Comparison of ENCODE assay signal across 9 cellular contexts in the genomic region with DNA sequence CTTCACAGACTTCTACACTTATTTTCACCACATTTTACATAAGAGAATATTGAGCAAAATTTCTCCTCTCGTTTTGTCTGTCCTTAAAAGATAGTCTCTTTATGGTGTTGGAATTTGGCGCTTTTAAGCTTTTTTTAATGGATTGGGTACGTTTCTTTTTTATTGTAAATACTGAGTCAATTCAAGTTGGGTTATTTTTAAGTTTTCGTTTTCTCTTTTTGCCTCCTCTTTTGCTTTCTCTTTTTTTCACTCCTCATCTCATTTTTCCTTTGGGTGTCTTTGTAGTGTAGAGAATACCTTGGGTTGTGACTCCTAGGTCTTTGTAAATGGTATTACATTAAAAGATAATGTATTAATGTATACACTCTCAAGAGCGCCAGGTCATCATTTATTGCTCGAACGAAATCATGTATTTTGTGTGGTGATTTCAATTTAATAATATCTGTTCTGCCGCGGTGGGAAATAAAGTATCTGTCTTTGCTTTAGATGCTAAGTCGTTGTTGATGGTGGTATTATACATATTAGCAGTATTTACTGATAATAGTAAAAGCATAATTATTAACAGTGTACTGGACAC. TPM values are rescaled to one million over a fixed set of nuclear protein-coding genes. Genes with fewer than 3 reads are reported as not detected.
DNase-seq lines count a peak whose midpoint lies in the region; ATAC-seq and TF ChIP-seq lines count a peak whose summit lies in the region.
"Had no signal": no experiment of that assay in that cellular context is flagged by ENCODE, and none has a peak within 500 bp of the region (broad histone marks: within the 10 kb centered on the region; RNA-seq: fewer than 3 reads in every experiment).

No MANE protein-coding gene starts in this region.

- intact Hi-C loops in gastrocnemius medialis (cut with DNase I; ENCODE audit: low total_unique reads), result loop anchor here (5.0 to 10.0 kb wide), 4 partner anchors 234 to 1626 kb away; partner anchors contain the start of gene FRMD6

- H3K4me3 ChIP-seq in Peyer's patch, result peak overlapping the region; percentile 60 to 94 (median 88)
- H3K4me3 ChIP-seq in foreskin fibroblast (ENCODE audit: low read depth in 1 of 2, low read length in 2 of 2), result peak overlapping the region; percentile 76 to 94
- peak overlapping the region; percentile 89 to 98 (median 94) for H3K4me3 ChIP-seq in gastrocnemius medialis

- H3K36me3 ChIP-seq in Peyer's patch (no peaks in the 10 kb centered on the region), gastrocnemius medialis (no peaks in the 10 kb centered on the region)

- H3K27ac ChIP-seq in Peyer's patch (peak overlapping the region; percentile 68 to 91 (median 84)), gastrocnemius medialis (peak overlapping the region; percentile 81 to 90 (median 88))

- H3K9me3 ChIP-seq in Peyer's patch (no peaks in the 10 kb centered on the region), gastrocnemius medialis (no peaks in the 10 kb centered on the region)

- peaks cover 25% of the 10 kb centered on the region for H3K36me3 Mint-ChIP-seq in activated CD8-positive, alpha-beta T cell treated with anti-CD3 and anti-CD28 coated beads, Interleukin-2, amount 10 ng/mL, durations not matched to agents 7 days and 5 days (ENCODE audit: low read depth)

- in situ Hi-C loops in gastrocnemius medialis (cut with MboI; ENCODE audit: low sequenced_read_pairs in 4 of 4), result loop anchor here in 1 of 4 donors (25.0 kb wide), 1 partner anchor 279 kb away; no protein-coding TSS in a partner anchor

- no peaks in the 10 kb centered on the region for H3K27me3 Mint-ChIP-seq in activated CD8-positive, alpha-beta T cell treated with anti-CD3 and anti-CD28 coated beads, Interleukin-2, amount 10 ng/mL, durations not matched to agents 7 days and 5 days (ENCODE audit: low read depth)

- peaks cover 43% of the 10 kb centered on the region for H3K4me1 Mint-ChIP-seq in activated CD8-positive, alpha-beta T cell treated with anti-CD3 and anti-CD28 coated beads, Interleukin-2, amount 10 ng/mL, durations not matched to agents 7 days and 5 days (ENCODE audit: low read depth)

- H3K27ac Mint-ChIP-seq in activated CD8-positive, alpha-beta T cell treated with anti-CD3 and anti-CD28 coated beads, Interleukin-2, amount 10 ng/mL, durations not matched to agents 7 days and 5 days, result no peak overlapping the region

- H3K4me1 ChIP-seq in Peyer's patch, result peaks cover 0 to 6% (median 0%) of the 10 kb centered on the region in 4 donors
- peaks cover 11 to 21% of the 10 kb centered on the region in 2 donors for H3K4me1 ChIP-seq in gastrocnemius medialis

- H3K9me3 Mint-ChIP-seq in activated CD8-positive, alpha-beta T cell treated with anti-CD3 and anti-CD28 coated beads, Interleukin-2, amount 10 ng/mL, durations not matched to agents 7 days and 5 days (ENCODE audit: insufficient read depth), result no peaks in the 10 kb centered on the region

- CTCF ChIA-PET in activated CD8-positive, alpha-beta T cell treated with anti-CD3 and anti-CD28 coated beads, Interleukin-2, amount 10 ng/mL, durations not matched to agents 7 days and 5 days (lab: Charles Lee), result interaction anchor here (1.2 kb wide), 1 partner anchor 43 kb away, joined by 3 read pairs; no protein-coding TSS in a partner anchor

- no peak for TF ChIP-seq CTCF in Peyer's patch (IDR thresholded peaks at IDR 0.05)
- TF ChIP-seq CTCF in foreskin fibroblast (IDR thresholded peaks at IDR 0.05; ENCODE audit: low read depth, low read length), result no peak
- no peak for TF ChIP-seq CTCF in gastrocnemius medialis (IDR thresholded peaks at IDR 0.05 in 4 of 5, conservative IDR thresholded peaks at IDR 0.05 in 1 of 5)

- POLR2A ChIA-PET in activated CD8-positive, alpha-beta T cell treated with anti-CD3 and anti-CD28 coated beads, Interleukin-2, amount 10 ng/mL, durations not matched to agents 7 days and 5 days (lab: Charles Lee), result interaction anchor here (1.0 to 1.9 kb wide), 2 partner anchors 9 to 606 kb away, joined by 6 to 7 read pairs; no protein-coding TSS in a partner anchor

- DNase-seq in ELR (ENCODE audit: low read depth), result peak; percentile 10
- DNase-seq in Peyer's patch, result no peak
- no peak for DNase-seq in foreskin fibroblast
- DNase-seq in gastrocnemius medialis, result no peak
- no peak for DNase-seq in activated CD8-positive, alpha-beta T cell treated with anti-CD3 and anti-CD28 coated beads, Interleukin-2, amount 10 ng/mL, durations not matched to agents 7 days and 5 days
- DNase-seq: SHP77 had no signal

- no peak overlapping the region for H3K4me3 Mint-ChIP-seq in activated CD8-positive, alpha-beta T cell treated with anti-CD3 and anti-CD28 coated beads, Interleukin-2, amount 10 ng/mL, durations not matched to agents 7 days and 5 days

- TF ChIP-seq POLR2A in Peyer's patch (IDR thresholded peaks at IDR 0.05) (no peak), gastrocnemius medialis (IDR thresholded peaks at IDR 0.05) (no peak), GM18505 (IDR thresholded peaks at IDR 0.05; ENCODE audit: borderline replicate concordance, extremely low read depth, insufficient read depth, insufficient read length) (no peak)

- no peak for ATAC-seq in gastrocnemius medialis
- ATAC-seq in GM18505 (IDR thresholded peaks at IDR 0.05; ENCODE audit: unreplicated experiment), result no peak
- no peak for ATAC-seq in activated CD8-positive, alpha-beta T cell treated with anti-CD3 and anti-CD28 coated beads, Interleukin-2, amount 10 ng/mL, durations not matched to agents 7 days and 5 days
- no peak for ATAC-seq in HG03520 (IDR thresholded peaks at IDR 0.05; ENCODE audit: unreplicated experiment)
- ATAC-seq in HG03196 (IDR thresholded peaks at IDR 0.05; ENCODE audit: unreplicated experiment), result no peak

- H3K27me3 ChIP-seq in Peyer's patch (no peaks in the 10 kb centered on the region), gastrocnemius medialis (no peaks in the 10 kb centered on the region)

RNA-seq across cellular contexts. Expression of gene TMX1, which starts 0.8 kb away (rescaled TPM):
- 10 to 100 TPM in 3 of 4 donors, 1 to 10 TPM in 1; 7.4 to 21.3 (median 16.1) TPM for total RNA-seq in Peyer's patch
- 10 to 100 TPM; 13.5 to 17.3 (median 15.7) TPM for total RNA-seq in gastrocnemius medialis
- 10 to 100 TPM; 47.3 to 47.9 TPM for total RNA-seq in activated CD8-positive, alpha-beta T cell treated with anti-CD3 and anti-CD28 coated beads, Interleukin-2, amount 10 ng/mL, durations not matched to agents 7 days and 5 days
